In genomic region chr3:108086653-108087052, GRCh38 we compare ENCODE assay signal across 24 cellular contexts.
"Had no signal": no experiment of that assay in that cellular context is flagged by ENCODE, and none has a peak within 500 bp of the region (broad histone marks: within the 10 kb centered on the region; RNA-seq: fewer than 3 reads in every experiment).

No MANE protein-coding gene starts in this region.

- H2AFZ ChIP-seq: hepatocyte had no signal

- H3K4me1 ChIP-seq: body of pancreas had no signal

- DNase-seq: activated CD4-positive, alpha-beta T cell treated with anti-CD3 and anti-CD28 coated beads for 36 hours; activated CD4-positive, alpha-beta T cell treated with anti-CD3 and anti-CD28 coated beads, Interleukin-2, amount 50 U/mL, for 48 hours; activated CD4-positive, CD25-positive, alpha-beta regulatory T cell; activated CD8-positive, alpha-beta memory T cell treated with anti-CD3 and anti-CD28 coated beads for 24 hours; activated effector memory CD4-positive, alpha-beta T cell treated with Interleukin-2 at 50 U/mL for 16 hours; activated naive CD4-positive, alpha-beta T cell treated with Interleukin-2 at 50 U/mL for 16 hours; activated naive CD8-positive, alpha-beta T cell treated with anti-CD3 and anti-CD28 coated beads for 36 hours; adrenal gland; aorta; body of pancreas; cortex of kidney; midbrain; naive thymus-derived CD8-positive, alpha-beta T cell; stimulated activated CD4-positive, alpha-beta T cell treated with anti-CD3 and anti-CD28 coated beads, Interleukin-15, amount 100 ng/mL, for 24 hours; stimulated activated CD4-positive, alpha-beta T cell treated with anti-CD3 and anti-CD28 coated beads, Interleukin-2, amount 100 ng/mL, for 24 hours; stimulated activated naive B cell treated with anti-CD40 and anti-IgM and Interleukin-4, amounts not matched to agents 10 μg/mL and 1 μg/mL and 100 μg/mL, for 72 hours; stomach; thyroid gland; upper lobe of left lung had no signal

- H3K9me3 ChIP-seq: adrenal gland, body of pancreas, gastroesophageal sphincter, right atrium auricular region, stomach, thyroid gland, upper lobe of left lung had no signal

- H3K27ac ChIP-seq: adrenal gland, body of pancreas, gastroesophageal sphincter, hepatocyte, right atrium auricular region, thyroid gland had no signal

- FAIRE-seq: endothelial cell of umbilical vein had no signal

- H3K27ac Mint-ChIP-seq: activated CD4-positive, alpha-beta T cell treated with anti-CD3 and anti-CD28 coated beads for 36 hours; activated naive CD8-positive, alpha-beta T cell treated with anti-CD3 and anti-CD28 coated beads for 36 hours; stimulated activated naive B cell treated with anti-CD40 and anti-IgM and Interleukin-4, amounts not matched to agents 10 μg/mL and 1 μg/mL and 100 μg/mL, for 72 hours; T-helper 2 cell treated with Interferon-gamma antibody and Interleukin-4, amounts not matched to agents 5 μg/mL and 100 μg/mL, for 36 hours had no signal

- H3K4me3 ChIP-seq: adrenal gland, body of pancreas, gastroesophageal sphincter, hepatocyte, right atrium auricular region, stomach, thyroid gland, upper lobe of left lung had no signal

- H3K36me3 ChIP-seq: adrenal gland, gastroesophageal sphincter, right atrium auricular region, stomach, thyroid gland, upper lobe of left lung had no signal

- H3K4me2 ChIP-seq: hepatocyte had no signal

- ATAC-seq: body of pancreas; gastroesophageal sphincter; naive thymus-derived CD8-positive, alpha-beta T cell; stimulated activated naive B cell treated with anti-CD40 and anti-IgM and Interleukin-4, amounts not matched to agents 10 μg/mL and 1 μg/mL and 100 μg/mL, for 72 hours had no signal

- H3K27me3 ChIP-seq: adrenal gland, body of pancreas, gastroesophageal sphincter, hepatocyte, right atrium auricular region, stomach, thyroid gland, upper lobe of left lung had no signal
